ENCODE assay signal across 9 cellular contexts in genomic region chr11:79062814-79063762, GRCh38.
DNase-seq lines count a peak whose midpoint lies in the region; ATAC-seq and TF ChIP-seq lines count a peak whose summit lies in the region.
"Had no signal": no experiment of that assay in that cellular context is flagged by ENCODE, and none has a peak within 500 bp of the region (broad histone marks: within the 10 kb centered on the region; RNA-seq: fewer than 3 reads in every experiment).

No MANE protein-coding gene starts in this region.

- H4K8ac ChIP-seq in H9 (replicated peaks; ENCODE audit: insufficient read length, low read depth, low read length): no peak overlapping the region

- peak; percentile 60 for TF ChIP-seq CTCF in AG04450 (IDR thresholded peaks at IDR 0.05; ENCODE audit: low read depth, low read length)
- TF ChIP-seq CTCF in H9 (conservative IDR thresholded peaks at IDR 0.05): peak; percentile 69
- TF ChIP-seq CTCF in SK-N-SH (IDR thresholded peaks at IDR 0.05): peak; percentile 70

- no peak overlapping the region for H2AK5ac ChIP-seq in H9 (ENCODE audit: insufficient read length, low read length)

- H3K27ac ChIP-seq in AG04450 (ENCODE audit: low read depth, low read length) (no peak overlapping the region), H9 (ENCODE audit: insufficient read length, low read depth, low read length) (no peak overlapping the region), SK-N-SH (ENCODE audit: low read depth in 2 of 2, low read length in 1 of 2) (peak overlapping the region in 1 of 2 experiments; percentile 73; a peak in 2 of 4 replicates)
- H3K27ac ChIP-seq in naive thymus-derived CD4-positive, alpha-beta T cell (ENCODE audit: low read depth, low read length): no peak overlapping the region

- H3K18ac ChIP-seq in H9 (ENCODE audit: insufficient read length, low read depth, low read length): no peak overlapping the region

- peaks cover 8% of the 10 kb centered on the region for H3K27me3 Mint-ChIP-seq in H9 (ENCODE audit: low read depth)
- peaks cover 0 to 13% (median 5%) of the 10 kb centered on the region in 5 donors for H3K27me3 Mint-ChIP-seq in naive thymus-derived CD4-positive, alpha-beta T cell

- no peak overlapping the region for H2BK5ac ChIP-seq in H9 (ENCODE audit: insufficient read length, low read length)

- CTCF ChIA-PET in AG04450 (lab: Charles Lee) (interaction anchor here (0.9 to 1.6 kb wide), 7 partner anchors 10 to 418 kb away, joined by 3 to 4 read pairs (median 3); no protein-coding TSS in a partner anchor), SK-N-SH (lab: Yijun Ruan, JAX) (interaction anchor here (0.5 to 3.2 kb wide), 21 partner anchors 8 to 418 kb away, joined by 3 to 25 read pairs (median 3); no protein-coding TSS in a partner anchor)
- CTCF ChIA-PET in naive thymus-derived CD4-positive, alpha-beta T cell (lab: Charles Lee): no interaction called here

- no peak overlapping the region for H3K4me2 ChIP-seq in H9 (ENCODE audit: insufficient read depth, insufficient read length, low read length)
- H3K4me2 ChIP-seq in SK-N-SH: no peak overlapping the region

- H3K79me2 ChIP-seq in H9 (ENCODE audit: insufficient read depth, low read length) (no peaks in the 10 kb centered on the region), SK-N-SH (ENCODE audit: insufficient read depth) (no peaks in the 10 kb centered on the region)

- H2BK20ac ChIP-seq in H9 (ENCODE audit: low read depth, low read length, poor library complexity, severe bottlenecking): no peak overlapping the region

- intact Hi-C loops in left colon (cut with DNase I, micrococcal nuclease): no loop called here
- intact Hi-C loops in naive thymus-derived CD4-positive, alpha-beta T cell (cut with micrococcal nuclease): no loop called here

- no peak overlapping the region for H4K5ac ChIP-seq in H9 (ENCODE audit: insufficient read length, low read depth, low read length)

- no peak overlapping the region for H2BK120ac ChIP-seq in H9 (ENCODE audit: low read depth, low read length, poor library complexity, severe bottlenecking)

- no peaks in the 10 kb centered on the region for H3K9me2 ChIP-seq in SK-N-SH

- ATAC-seq in left colon: no peak
- no peak for ATAC-seq in naive thymus-derived CD4-positive, alpha-beta T cell

- H3K36me3 ChIP-seq in SK-N-SH (replicated peaks in 1 of 2; ENCODE audit: control insufficient read depth in 1 of 2, insufficient read depth in 2 of 2, low read length in 1 of 2): no peaks in the 10 kb centered on the region
- H3K36me3 ChIP-seq in naive thymus-derived CD4-positive, alpha-beta T cell (ENCODE audit: control insufficient read depth in 2 of 3, insufficient read depth in 3 of 3, low read length in 3 of 3): no peaks in the 10 kb centered on the region

- WGBS in H9 (ENCODE audit: extremely low coverage, insufficient read length, low lambda C conversion rate): no CpG with 5 or more reads among the region's 16 CpGs
- WGBS in SK-N-SH (ENCODE audit: low lambda C conversion rate): 59% methylated on average over 13 of the region's 16 CpGs

- POLR2A ChIA-PET in AG04450 (lab: Yijun Ruan, JAX): interaction anchor here (0.5 kb wide), 1 partner anchor 23 kb away, joined by 3 read pairs; no protein-coding TSS in a partner anchor
- POLR2A ChIA-PET in SK-N-SH (lab: Yijun Ruan, JAX): interaction anchor here (0.5 to 1.0 kb wide), 2 partner anchors 34 to 37 kb away, joined by 3 to 4 read pairs; no protein-coding TSS in a partner anchor
- POLR2A ChIA-PET in naive thymus-derived CD4-positive, alpha-beta T cell (lab: Charles Lee): no interaction called here

- H3K79me1 ChIP-seq in H9 (ENCODE audit: insufficient read depth, low read depth, low read length, poor library complexity, severe bottlenecking): no peaks in the 10 kb centered on the region

- peaks cover 33 to 38% of the 10 kb centered on the region in 2 experiments for H3K4me1 Mint-ChIP-seq in H9
- peaks cover 0 to 3% (median 0%) of the 10 kb centered on the region in 7 donors for H3K4me1 Mint-ChIP-seq in naive thymus-derived CD4-positive, alpha-beta T cell

- H4K20me1 ChIP-seq in H9 (ENCODE audit: control insufficient read depth, insufficient read depth, insufficient read length) (no peaks in the 10 kb centered on the region), SK-N-SH (ENCODE audit: insufficient read depth) (no peaks in the 10 kb centered on the region)

- peak in 1 of 2 experiments; percentile 21; a peak in 1 of 4 replicates for TF ChIP-seq EP300 in SK-N-SH (IDR thresholded peaks at IDR 0.05; ENCODE audit: borderline replicate concordance in 1 of 2, low read depth in 1 of 2, low read length in 1 of 2)

- H3K4me3 Mint-ChIP-seq in H9: no peak overlapping the region
- no peak overlapping the region for H3K4me3 Mint-ChIP-seq in naive thymus-derived CD4-positive, alpha-beta T cell

- no peak overlapping the region for H2BK12ac ChIP-seq in H9 (ENCODE audit: insufficient read length, low read depth, low read length)

- H3K23me2 ChIP-seq in H9 (ENCODE audit: insufficient read length, low read depth, low read length, poor library complexity, severe bottlenecking): no peaks in the 10 kb centered on the region

- H3K4me1 ChIP-seq in H9 (ENCODE audit: insufficient read depth, low read length): no peaks in the 10 kb centered on the region; the same call in 1 of the 2 replicates
- H3K4me1 ChIP-seq in SK-N-SH (ENCODE audit: control insufficient read depth in 1 of 2, insufficient read depth in 2 of 2, low read depth in 1 of 2, low read length in 1 of 2): peaks cover 6 to 63% of the 10 kb centered on the region in 2 experiments; a peak in 3 of 4 replicates
- no peaks in the 10 kb centered on the region for H3K4me1 ChIP-seq in naive thymus-derived CD4-positive, alpha-beta T cell (ENCODE audit: control insufficient read depth in 2 of 2, insufficient read depth in 2 of 2, low read length in 2 of 2)

- no peaks in the 10 kb centered on the region for H3F3A ChIP-seq in SK-N-SH (replicated peaks; ENCODE audit: insufficient read depth)

- no peak overlapping the region for H3K23ac ChIP-seq in H9 (ENCODE audit: insufficient read length, low read depth, low read length)

- H2BK15ac ChIP-seq in H9 (ENCODE audit: low read depth, low read length): no peak overlapping the region

- DNase-seq in AG04450 (ENCODE audit: low read depth, low spot score) (no peak), H9 (peak; percentile 65), SK-N-SH (peak; percentile 73), left colon (no peak), MV-4-11 (lab: John Stamatoyannopoulos, UW) (no peak)
- no peak for DNase-seq in naive thymus-derived CD4-positive, alpha-beta T cell
- no peak for DNase-seq in activated CD4-positive, CD25-positive, alpha-beta regulatory T cell (lab: John Stamatoyannopoulos, UW)
- DNase-seq: stimulated activated CD4-positive, alpha-beta T cell treated with anti-CD3 and anti-CD28 coated beads, Interleukin-1b, Interleukin-23, amount 100 ng/mL, for 48 hours had no signal

- H3K27me3 ChIP-seq in AG04450 (ENCODE audit: control insufficient read depth, insufficient read depth, low read length) (no peaks in the 10 kb centered on the region), H9 (ENCODE audit: insufficient read depth, low read length) (no peaks in the 10 kb centered on the region), SK-N-SH (ENCODE audit: insufficient read depth) (no peaks in the 10 kb centered on the region)
- no peaks in the 10 kb centered on the region for H3K27me3 ChIP-seq in naive thymus-derived CD4-positive, alpha-beta T cell (ENCODE audit: control insufficient read depth in 2 of 2, insufficient read depth in 2 of 2, low read length in 2 of 2)

- no peak overlapping the region for H3K4ac ChIP-seq in H9 (ENCODE audit: low read depth, low read length)

- H4K91ac ChIP-seq in H9 (ENCODE audit: insufficient read length, low read depth, low read length): no peak overlapping the region

- H2AFZ ChIP-seq in H9 (ENCODE audit: low read length) (no peak overlapping the region), SK-N-SH (ENCODE audit: low read depth) (no peak overlapping the region)

- no peak overlapping the region for H3T11ph ChIP-seq in H9 (ENCODE audit: low read length)

- H3K9me3 Mint-ChIP-seq in H9: no peaks in the 10 kb centered on the region
- H3K9me3 Mint-ChIP-seq in naive thymus-derived CD4-positive, alpha-beta T cell: peaks cover 0 to 2% (median 0%) of the 10 kb centered on the region in 11 donors

- no peak overlapping the region for H3K27ac Mint-ChIP-seq in H9
- peak overlapping the region in 1 of 9 donors; percentile 67 for H3K27ac Mint-ChIP-seq in naive thymus-derived CD4-positive, alpha-beta T cell

- no peaks in the 10 kb centered on the region for H3K36me3 Mint-ChIP-seq in H9 (ENCODE audit: insufficient read depth in 1 of 3, low read depth in 3 of 3)
- no peaks in the 10 kb centered on the region for H3K36me3 Mint-ChIP-seq in naive thymus-derived CD4-positive, alpha-beta T cell

- H3K4me3 ChIP-seq in AG04450 (ENCODE audit: low read depth, low read length) (no peak overlapping the region), SK-N-SH (ENCODE audit: low read depth in 2 of 2, low read length in 1 of 2) (no peak overlapping the region; a peak in 1 of 4 replicates), iPS-18c (ENCODE audit: insufficient read depth, low read depth, low read length) (peak overlapping the region; percentile 32; the same call in 1 of the 2 replicates)
- no peak overlapping the region for H3K4me3 ChIP-seq in naive thymus-derived CD4-positive, alpha-beta T cell (ENCODE audit: low read length)

- no peak overlapping the region for H3K9ac ChIP-seq in H9 (ENCODE audit: extremely low read depth, insufficient read length, low read length)
- H3K9ac ChIP-seq in SK-N-SH: no peak overlapping the region

- no peak overlapping the region; the same call in 1 of the 2 replicates for H3K14ac ChIP-seq in H9 (ENCODE audit: insufficient read depth, low read length)

- no peak overlapping the region for H3K56ac ChIP-seq in H9 (ENCODE audit: insufficient read length, low read depth, low read length)

- H3K9me3 ChIP-seq in AG04450 (ENCODE audit: control insufficient read depth, insufficient read depth, low read length) (no peaks in the 10 kb centered on the region; the same call in 1 of the 2 replicates), H9 (ENCODE audit: control insufficient read depth, low read depth, low read length) (no peaks in the 10 kb centered on the region), SK-N-SH (no peaks in the 10 kb centered on the region), iPS-18c (ENCODE audit: control insufficient read depth, insufficient read depth, low read length) (no peaks in the 10 kb centered on the region)
- H3K9me3 ChIP-seq in naive thymus-derived CD4-positive, alpha-beta T cell (ENCODE audit: control insufficient read depth in 2 of 3, low read length in 3 of 3): no peaks in the 10 kb centered on the region

- TF ChIP-seq RAD21 in SK-N-SH (IDR thresholded peaks at IDR 0.05; ENCODE audit: low read length): peak; percentile 72

TF ChIP-seq in SK-N-SH, 30 proteins besides CTCF, POLR2A, EP300 and RAD21 (continues in another document):
- no peak for TF ChIP-seq TAF1 (IDR thresholded peaks at IDR 0.05; ENCODE audit: borderline replicate concordance, low read depth, low read length)
- TF ChIP-seq RXRA (IDR thresholded peaks at IDR 0.05; ENCODE audit: borderline replicate concordance, low read depth): no peak

Comparison
In these comparisons a context has a peak if more than half of its experiments do, and no peak if none do; other contexts are left out.
1. DNase-seq: peak in H9 (single experiment) and SK-N-SH (single experiment); none in AG04450 (single experiment), left colon (0 of 2), naive thymus-derived CD4-positive, alpha-beta T cell (0 of 9), MV-4-11 (single experiment) and activated CD4-positive, CD25-positive, alpha-beta regulatory T cell (0 of 4).
2. Peak in every context shown above with its lines, with median percentiles within 50 percentile points of each other: CTCF ChIP-seq.